Comparison of ENCODE assay signal across 15 cellular contexts in genomic region chr12:120062976-120063579, GRCh38.
"Had no signal": no experiment of that assay in that cellular context is flagged by ENCODE, and none has a peak within 500 bp of the region (broad histone marks: within the 10 kb centered on the region; RNA-seq: fewer than 3 reads in every experiment).

No MANE protein-coding gene starts in this region.

- H3K27ac Mint-ChIP-seq: activated CD4-positive, alpha-beta T cell treated with anti-CD3 and anti-CD28 coated beads, Interleukin-2, amount 10 ng/mL, durations not matched to agents 7 days and 5 days; activated CD8-positive, alpha-beta memory T cell treated with anti-CD3 and anti-CD28 coated beads, Interleukin-2, amount 10 ng/mL, durations not matched to agents 7 days and 5 days; T-helper 1 cell treated with Interleukin-12 subunit alpha and Interleukin-12 subunit beta and Interleukin-4 antibody, amounts not matched to agents 30 μg/mL and 1 μg/mL, for 36 hours; WTC11 had no signal

- H3K9me3 ChIP-seq: body of pancreas, gastrocnemius medialis, ovary, tibial artery, vagina had no signal

- H3K27me3 ChIP-seq: body of pancreas, neural progenitor cell, ovary, vagina had no signal

- DNase-seq: activated CD4-positive, alpha-beta T cell treated with anti-CD3 and anti-CD28 coated beads, Interleukin-2, amount 10 ng/mL, durations not matched to agents 7 days and 5 days; activated CD8-positive, alpha-beta memory T cell treated with anti-CD3 and anti-CD28 coated beads, Interleukin-2, amount 10 ng/mL, durations not matched to agents 7 days and 5 days; activated naive CD4-positive, alpha-beta T cell treated with anti-CD3 and anti-CD28 coated beads for 36 hours; amniotic stem cell; body of pancreas; gastrocnemius medialis; kidney glomerular epithelial cell; ovary; stimulated activated CD4-positive, alpha-beta T cell treated with anti-CD3 and anti-CD28 coated beads, Interleukin-15, amount 100 ng/mL, for 24 hours; stimulated activated CD4-positive, alpha-beta T cell treated with anti-CD3 and anti-CD28 coated beads, Interleukin-4, amount 100 ng/mL, for 24 hours; tibial artery had no signal

- H3K36me3 Mint-ChIP-seq: neural progenitor cell, WTC11 had no signal

- H3K36me3 ChIP-seq: gastrocnemius medialis, neural progenitor cell, ovary, tibial artery, vagina had no signal

- H3K4me1 ChIP-seq: body of pancreas, gastrocnemius medialis, tibial artery had no signal

- H3K4me1 Mint-ChIP-seq: activated CD8-positive, alpha-beta memory T cell treated with anti-CD3 and anti-CD28 coated beads, Interleukin-2, amount 10 ng/mL, durations not matched to agents 7 days and 5 days; WTC11 had no signal

- ATAC-seq: activated CD8-positive, alpha-beta memory T cell treated with anti-CD3 and anti-CD28 coated beads, Interleukin-2, amount 10 ng/mL, durations not matched to agents 7 days and 5 days; body of pancreas; gastrocnemius medialis; WTC11 had no signal

- H3K27ac ChIP-seq: body of pancreas, gastrocnemius medialis, neural progenitor cell, ovary, tibial artery, vagina had no signal

- H3K27me3 Mint-ChIP-seq: activated CD4-positive, alpha-beta T cell treated with anti-CD3 and anti-CD28 coated beads, Interleukin-2, amount 10 ng/mL, durations not matched to agents 7 days and 5 days; activated CD8-positive, alpha-beta memory T cell treated with anti-CD3 and anti-CD28 coated beads, Interleukin-2, amount 10 ng/mL, durations not matched to agents 7 days and 5 days had no signal

- H3K4me3 ChIP-seq: body of pancreas, gastrocnemius medialis, neural progenitor cell, ovary, tibial artery, vagina had no signal

- H3K4me3 Mint-ChIP-seq: activated CD4-positive, alpha-beta T cell treated with anti-CD3 and anti-CD28 coated beads, Interleukin-2, amount 10 ng/mL, durations not matched to agents 7 days and 5 days; activated CD8-positive, alpha-beta memory T cell treated with anti-CD3 and anti-CD28 coated beads, Interleukin-2, amount 10 ng/mL, durations not matched to agents 7 days and 5 days; activated naive CD4-positive, alpha-beta T cell treated with anti-CD3 and anti-CD28 coated beads for 36 hours; neural progenitor cell; T-helper 1 cell treated with Interleukin-12 subunit alpha and Interleukin-12 subunit beta and Interleukin-4 antibody, amounts not matched to agents 30 μg/mL and 1 μg/mL, for 36 hours; WTC11 had no signal

- H3K9me3 Mint-ChIP-seq: activated CD4-positive, alpha-beta T cell treated with anti-CD3 and anti-CD28 coated beads, Interleukin-2, amount 10 ng/mL, durations not matched to agents 7 days and 5 days; activated naive CD4-positive, alpha-beta T cell treated with anti-CD3 and anti-CD28 coated beads for 36 hours; neural progenitor cell; T-helper 1 cell treated with Interleukin-12 subunit alpha and Interleukin-12 subunit beta and Interleukin-4 antibody, amounts not matched to agents 30 μg/mL and 1 μg/mL, for 36 hours; WTC11 had no signal
